ENCODE assay signal across 8 cellular contexts in genomic region chr10:103397191-103397825, GRCh38. TPM values are rescaled to one million over a fixed set of nuclear protein-coding genes. Genes with fewer than 3 reads are reported as not detected.
A peak's percentile ranks its signal among the peaks of the same experiment; 100 is the strongest.
DNase-seq lines count a peak whose midpoint lies in the region; ATAC-seq and TF ChIP-seq lines count a peak whose summit lies in the region.

No MANE protein-coding gene starts in this region.

- peak in 1 of 2 donors; percentile 4 for DNase-seq in cardiac muscle cell (ENCODE audit: low read depth in 1 of 2, low spot score in 1 of 2)
- no peak for DNase-seq in left cardiac atrium
- DNase-seq in left kidney (ENCODE audit: low read depth, low spot score): peak; percentile 24
- DNase-seq in type B pancreatic cell (ENCODE audit: extremely low spot score, unreplicated experiment): no peak
- no peak for DNase-seq in Ammon's horn (ENCODE audit: low spot score)
- DNase-seq in NCI-H1417 (lab: John Stamatoyannopoulos, UW): no peak

- no peak for TF ChIP-seq CTCF in cardiac muscle cell (IDR thresholded peaks at IDR 0.05; ENCODE audit: low read depth, low read length)
- TF ChIP-seq CTCF in type B pancreatic cell (conservative IDR thresholded peaks at IDR 0.05): no peak

- ATAC-seq in left cardiac atrium (no peak), GM21717 (IDR thresholded peaks at IDR 0.05; ENCODE audit: unreplicated experiment) (no peak)

- intact Hi-C loops in left cardiac atrium (cut with DNase I): no loop called here

- H3K27ac ChIP-seq in cardiac muscle cell: peak overlapping the region; percentile 37

- no peaks in the 10 kb centered on the region for H3K27me3 Mint-ChIP-seq in activated naive CD8-positive, alpha-beta T cell
- no peaks in the 10 kb centered on the region for H3K27me3 Mint-ChIP-seq in type B pancreatic cell

- H3K4me1 ChIP-seq in cardiac muscle cell (ENCODE audit: low read depth): peaks cover 16% of the 10 kb centered on the region

- peak overlapping the region; percentile 99 for H3K4me3 Mint-ChIP-seq in activated naive CD8-positive, alpha-beta T cell
- H3K4me3 Mint-ChIP-seq in type B pancreatic cell: peak overlapping the region; percentile 95

- peak overlapping the region; percentile 86 for H3K4me3 ChIP-seq in cardiac muscle cell

- no peaks in the 10 kb centered on the region for H3K27me3 ChIP-seq in cardiac muscle cell

- peaks cover 21% of the 10 kb centered on the region for H3K36me3 ChIP-seq in cardiac muscle cell

- H3K9me3 ChIP-seq in cardiac muscle cell (ENCODE audit: low read depth): no peaks in the 10 kb centered on the region

- H3K4me1 Mint-ChIP-seq in activated naive CD8-positive, alpha-beta T cell (ENCODE audit: low read depth): peaks cover 56% of the 10 kb centered on the region
- peaks cover 29% of the 10 kb centered on the region for H3K4me1 Mint-ChIP-seq in type B pancreatic cell (ENCODE audit: unreplicated experiment)

- H3K27ac Mint-ChIP-seq in activated naive CD8-positive, alpha-beta T cell: peak overlapping the region; percentile 95
- peak overlapping the region; percentile 88 for H3K27ac Mint-ChIP-seq in type B pancreatic cell

- H3K36me3 Mint-ChIP-seq in activated naive CD8-positive, alpha-beta T cell: peaks cover 11% of the 10 kb centered on the region
- H3K36me3 Mint-ChIP-seq in type B pancreatic cell: peaks cover 14% of the 10 kb centered on the region

- no peaks in the 10 kb centered on the region for H3K9me3 Mint-ChIP-seq in activated naive CD8-positive, alpha-beta T cell (ENCODE audit: low read depth)
- peaks cover 3% of the 10 kb centered on the region for H3K9me3 Mint-ChIP-seq in type B pancreatic cell

RNA-seq across cellular contexts. Expression of gene PDCD11, which starts 0.9 kb away (rescaled TPM):
- total RNA-seq in cardiac muscle cell: 20.4 and 30.3 TPM in 2 replicates
- 17.9 and 20.1 TPM in 2 replicates for polyA plus RNA-seq in cardiac muscle cell
- 10 to 100 TPM; 11.9 to 17.8 TPM for total RNA-seq in left cardiac atrium
- 46.3 and 53.2 TPM in 2 replicates for total RNA-seq in type B pancreatic cell (ENCODE audit: low replicate concordance)

RNA-seq across cellular contexts. Expression of gene ATP5MK, which starts 1.0 kb away (rescaled TPM):
- total RNA-seq in cardiac muscle cell (81.4 and 282 TPM in 2 replicates), left cardiac atrium (100 to 1,000 TPM; 870 to 985 TPM), type B pancreatic cell (ENCODE audit: low replicate concordance) (300 and 424 TPM in 2 replicates)
- 663 and 909 TPM in 2 replicates for polyA plus RNA-seq in cardiac muscle cell

RNA-seq across cellular contexts. Expression of gene TAF5, which starts 29.5 kb away (rescaled TPM):
- total RNA-seq in cardiac muscle cell (4.7 and 7.1 TPM in 2 replicates), left cardiac atrium (1 to 10 TPM; 1.5 to 2.9 TPM), type B pancreatic cell (ENCODE audit: low replicate concordance) (6.2 and 10.0 TPM in 2 replicates)
- 4.6 TPM in 2 replicates for polyA plus RNA-seq in cardiac muscle cell

RNA-seq across cellular contexts. Expression of gene PCGF6, which starts 46.4 kb away (rescaled TPM):
- 11.5 and 21.4 TPM in 2 replicates for total RNA-seq in cardiac muscle cell
- polyA plus RNA-seq in cardiac muscle cell: 14.7 and 20.6 TPM in 2 replicates
- total RNA-seq in left cardiac atrium: 1 to 10 TPM; 5.7 to 7.9 TPM
- total RNA-seq in type B pancreatic cell (ENCODE audit: low replicate concordance): 9.0 and 14.5 TPM in 2 replicates

RNA-seq across cellular contexts. Expression of gene CALHM2, which starts 54.9 kb away (rescaled TPM):
- total RNA-seq in cardiac muscle cell: 0.95 and 3.7 TPM in 2 replicates
- 1.1 TPM in 2 replicates for polyA plus RNA-seq in cardiac muscle cell
- total RNA-seq in left cardiac atrium: 10 to 100 TPM; 25.6 to 30.8 TPM
- 3.5 and 27.8 TPM in 2 replicates for total RNA-seq in type B pancreatic cell (ENCODE audit: low replicate concordance)
